ENCODE assay signal across 27 cellular contexts in genomic region chr16:83269541-83269940, GRCh38.
DNase-seq lines count a peak whose midpoint lies in the region; ATAC-seq, FAIRE-seq and TF ChIP-seq lines count a peak whose summit lies in the region.
"Had no signal": no experiment of that assay in that cellular context is flagged by ENCODE, and none has a peak within 500 bp of the region (broad histone marks: within the 10 kb centered on the region; RNA-seq: fewer than 3 reads in every experiment).

No MANE protein-coding gene starts in this region.

- H3K27me3 ChIP-seq in bronchial epithelial cell (ENCODE audit: control insufficient read depth, insufficient read depth, low read length), result no peaks in the 10 kb centered on the region
- H3K27me3 ChIP-seq: BE2C, BLaER1 had no signal

- no peak overlapping the region for H3K4me3 ChIP-seq in bronchial epithelial cell (ENCODE audit: low read depth, low read length)
- H3K4me3 ChIP-seq: BLaER1, GM12878 had no signal

- H3K36me3 ChIP-seq in bronchial epithelial cell (ENCODE audit: control insufficient read depth, insufficient read depth, low read length), result no peaks in the 10 kb centered on the region
- H3K36me3 ChIP-seq: BE2C, BLaER1 had no signal

- DNase-seq in NCI-H524 (lab: John Stamatoyannopoulos, UW) (peak; percentile 31 to 68), NCI-H524 treated with DMSO at 0.1 percent for 48 hours (lab: John Stamatoyannopoulos, UW) (peak; percentile 23), NCI-H82 treated with DMSO at 0.1 percent for 48 hours (lab: John Stamatoyannopoulos, UW; ENCODE audit: unreplicated experiment) (peak; percentile 10), bronchial epithelial cell (ENCODE audit: low read depth) (no peak), NCI-H1694 treated with DMSO at 0.1 percent for 48 hours (lab: John Stamatoyannopoulos, UW) (no peak)
- DNase-seq: 8988T; ACHN; BE2C; C1 segment of cervical spinal cord; CD4-positive, alpha-beta memory T cell; CD4-positive, CD25-positive, alpha-beta regulatory T cell; CD8-positive, alpha-beta memory T cell; COR-L47; DMS 273 treated with DMSO at 0.1 percent for 48 hours; DMS153; DMS53; DMS79; DND-41; EL; GDM1 had no signal

- peak; percentile 66 for FAIRE-seq in bronchial epithelial cell (lab: Jason Lieb, UNC)
- FAIRE-seq: A204.1, GM12878, GM12892, GM19239 had no signal

- TF ChIP-seq POLR2A in GM18505 (IDR thresholded peaks at IDR 0.05; ENCODE audit: borderline replicate concordance, extremely low read depth, insufficient read depth, insufficient read length), result no peak

- ATAC-seq in GM21737 (IDR thresholded peaks at IDR 0.05; ENCODE audit: unreplicated experiment), result no peak
- no peak for ATAC-seq in GM18505 (IDR thresholded peaks at IDR 0.05; ENCODE audit: unreplicated experiment)
- ATAC-seq: GM12878 had no signal

- no peak for TF ChIP-seq CTCF in bronchial epithelial cell (IDR thresholded peaks at IDR 0.05; ENCODE audit: insufficient read depth, low read length, severe bottlenecking)

Comparison
In these comparisons a context has a peak if more than half of its experiments do, and no peak if none do; other contexts are left out.
1. DNase-seq: peak in NCI-H524 (2 of 2), NCI-H524 treated with DMSO at 0.1 percent for 48 hours (single experiment) and NCI-H82 treated with DMSO at 0.1 percent for 48 hours (single experiment); none in bronchial epithelial cell (single experiment) and NCI-H1694 treated with DMSO at 0.1 percent for 48 hours (single experiment).